Comparison of ENCODE assay signal across 8 cellular contexts in genomic region chr5:1536298-1537165, GRCh38. TPM values are rescaled to one million over a fixed set of nuclear protein-coding genes. Genes with fewer than 3 reads are reported as not detected.
A peak's percentile ranks its signal among the peaks of the same experiment; 100 is the strongest.
DNase-seq lines count a peak whose midpoint lies in the region; ATAC-seq and TF ChIP-seq lines count a peak whose summit lies in the region.

No MANE protein-coding gene starts in this region.

- H3K18ac ChIP-seq in IMR-90 (ENCODE audit: low read depth, low read length): no peak overlapping the region

- H3K9me3 ChIP-seq in IMR-90 (ENCODE audit: control insufficient read depth, insufficient read depth, low read length): no peaks in the 10 kb centered on the region

- DNase-seq in AG10803 (ENCODE audit: low read depth): peak; percentile 29
- peak; percentile 20 for DNase-seq in IMR-90
- peak; percentile 47 for DNase-seq in activated CD8-positive, alpha-beta memory T cell treated with anti-CD3 and anti-CD28 coated beads, Interleukin-2, amount 50 U/mL, for 24 hours (ENCODE audit: extremely low read depth)
- peak; percentile 58 for DNase-seq in glomerular visceral epithelial cell (ENCODE audit: extremely low spot score)
- peak; percentile 63 for DNase-seq in stimulated activated CD4-positive, alpha-beta T cell treated with anti-CD3 and anti-CD28 coated beads, Interleukin-4, amount 100 ng/mL, for 1 hour
- DNase-seq in HK-2 (ENCODE audit: unreplicated experiment): no peak
- no peak for DNase-seq in H4 (ENCODE audit: low spot score)

- H2BK120ac ChIP-seq in IMR-90 (ENCODE audit: low read depth, low read length): no peak overlapping the region

- H3K9ac ChIP-seq in IMR-90 (ENCODE audit: low read depth, low read length): no peak overlapping the region

- H4K20me1 ChIP-seq in IMR-90 (ENCODE audit: insufficient read depth, low read length): no peaks in the 10 kb centered on the region

- CTCF ChIA-PET in IMR-90 (lab: Yijun Ruan, JAX): interaction anchor here (1.1 kb wide), 1 partner anchor 16 kb away, joined by 3 read pairs; no protein-coding TSS in a partner anchor

- ATAC-seq in GM19467 (IDR thresholded peaks at IDR 0.05; ENCODE audit: unreplicated experiment): peak; percentile 92
- ATAC-seq in IMR-90 (ENCODE audit: low read depth): peak; percentile 56

- dilution Hi-C loops in IMR-90 (cut with HindIII; ENCODE audit: low sequenced_read_pairs, unreplicated experiment): no loop called here

- no peak overlapping the region for H2AK9ac ChIP-seq in IMR-90 (replicated peaks; ENCODE audit: low read depth, low read length, poor library complexity)

- H3K23ac ChIP-seq in IMR-90 (ENCODE audit: low read depth, low read length): no peak overlapping the region

- POLR2A ChIA-PET in IMR-90 (lab: Charles Lee; ENCODE audit: unreplicated experiment): no interaction called here

- H3K4me1 ChIP-seq in IMR-90 (ENCODE audit: control insufficient read depth, insufficient read depth, low read length): no peaks in the 10 kb centered on the region

- H3K56ac ChIP-seq in IMR-90 (ENCODE audit: extremely low read depth, insufficient read depth, low read length): no peak overlapping the region

- H4K91ac ChIP-seq in IMR-90 (ENCODE audit: insufficient read depth, low read depth, low read length): no peak overlapping the region

- peak overlapping the region; percentile 21 for H2AFZ ChIP-seq in IMR-90 (replicated peaks; ENCODE audit: low read length, poor library complexity)

- H2BK5ac ChIP-seq in IMR-90 (ENCODE audit: low read depth, low read length, poor library complexity, severe bottlenecking): no peak overlapping the region

- no peak overlapping the region for H3K4ac ChIP-seq in IMR-90 (ENCODE audit: low read depth, low read length)

- no peak overlapping the region for H4K8ac ChIP-seq in IMR-90 (ENCODE audit: low read depth in 2 of 2, low read length in 2 of 2)

- H3K4me2 ChIP-seq in IMR-90 (ENCODE audit: low read depth, low read length): peak overlapping the region; percentile 44

- no peaks in the 10 kb centered on the region for H3K79me1 ChIP-seq in IMR-90 (ENCODE audit: low read depth in 1 of 2, low read length in 2 of 2)

- no CpG with 5 or more reads among the region's 9 CpGs for WGBS in IMR-90 (ENCODE audit: extremely low coverage in 2 of 2, insufficient read length in 1 of 2), 2 experiments

- no TSS peak for BruUV-seq in IMR-90 (replicated peaks; lab: Mats Ljungman, UMichigan)

- H2BK15ac ChIP-seq in IMR-90 (ENCODE audit: low read depth, low read length): no peak overlapping the region

- H3K27ac ChIP-seq in IMR-90 (ENCODE audit: insufficient read depth, low read length): no peak overlapping the region

- no peak overlapping the region for H2AK5ac ChIP-seq in IMR-90 (ENCODE audit: low read depth, low read length)

- peaks cover 19% of the 10 kb centered on the region for H3K27me3 ChIP-seq in IMR-90 (ENCODE audit: control insufficient read depth, insufficient read depth, low read length)

- TF ChIP-seq RAD21 in IMR-90 (IDR thresholded peaks at IDR 0.05; ENCODE audit: low read length): no peak

- no peak for TF ChIP-seq POLR2A in IMR-90 (IDR thresholded peaks at IDR 0.05; ENCODE audit: low read depth, low read length)

- H3K4me3 ChIP-seq in AG10803 (ENCODE audit: low read length) (peak overlapping the region; percentile 1), IMR-90 (ENCODE audit: insufficient read depth, low read depth, low read length) (no peak overlapping the region)

- H2BK20ac ChIP-seq in IMR-90 (ENCODE audit: low read depth, low read length): no peak overlapping the region

- in situ Hi-C loops in IMR-90 (cut with MboI; ENCODE audit: low sequenced_read_pairs): no loop called here

- no peaks in the 10 kb centered on the region for H3K9me1 ChIP-seq in IMR-90 (ENCODE audit: insufficient read depth, low read length)

- no peaks in the 10 kb centered on the region for H3K36me3 ChIP-seq in IMR-90 (ENCODE audit: control insufficient read depth, insufficient read depth, low read length)

- no peak overlapping the region for H3K14ac ChIP-seq in IMR-90 (replicated peaks; ENCODE audit: low read depth, low read length)

- no peak overlapping the region for H4K5ac ChIP-seq in IMR-90 (ENCODE audit: low read depth, low read length)

- intact Hi-C loops in IMR-90 (cut with micrococcal nuclease): no loop called here

- no peak for TF ChIP-seq CTCF in AG10803 (conservative IDR thresholded peaks at IDR 0.05; ENCODE audit: low read length)
- TF ChIP-seq CTCF in IMR-90 (conservative IDR thresholded peaks at IDR 0.05; ENCODE audit: low read depth, low read length): no peak

TF ChIP-seq in IMR-90, 13 proteins besides CTCF, POLR2A, EP300 and RAD21:
- TF ChIP-seq BHLHE40 (IDR thresholded peaks at IDR 0.05; ENCODE audit: low read depth, low read length): peak; percentile 28
- TF ChIP-seq MAZ (IDR thresholded peaks at IDR 0.05; ENCODE audit: borderline replicate concordance, low read depth, low read length): no peak

RNA-seq across cellular contexts. Expression of gene LPCAT1, which starts 12.8 kb away (rescaled TPM):
- 17.7 and 22.2 TPM in 2 replicates for total RNA-seq in IMR-90 (2012; rRNA removed)
- polyA plus RNA-seq in IMR-90 (2012; rRNA removed): 31.5 and 33.6 TPM in 2 replicates
- 38.2 and 38.4 TPM in 2 replicates for polyA plus RNA-seq in IMR-90 (2012; cell fraction: cytosol; rRNA removed)
- polyA plus RNA-seq in IMR-90 (2012; cell fraction: nucleus; rRNA removed; ENCODE audit: low replicate concordance): 63.9 and 71.1 TPM in 2 replicates
- 23.9 and 31.2 TPM in 2 replicates for total RNA-seq in H4 (2014; rRNA removed; shearing (Covaris generic))

Comparison
In these comparisons a context has a peak if more than half of its experiments do, and no peak if none do; other contexts are left out.
1. DNase-seq: peak in AG10803 (single experiment), IMR-90 (single experiment), activated CD8-positive, alpha-beta memory T cell treated with anti-CD3 and anti-CD28 coated beads, Interleukin-2, amount 50 U/mL, for 24 hours (single experiment), glomerular visceral epithelial cell (single experiment) and stimulated activated CD4-positive, alpha-beta T cell treated with anti-CD3 and anti-CD28 coated beads, Interleukin-4, amount 100 ng/mL, for 1 hour (single experiment); none in HK-2 (single experiment) and H4 (single experiment).